ENCODE assay signal across 28 cellular contexts in the genomic region with DNA sequence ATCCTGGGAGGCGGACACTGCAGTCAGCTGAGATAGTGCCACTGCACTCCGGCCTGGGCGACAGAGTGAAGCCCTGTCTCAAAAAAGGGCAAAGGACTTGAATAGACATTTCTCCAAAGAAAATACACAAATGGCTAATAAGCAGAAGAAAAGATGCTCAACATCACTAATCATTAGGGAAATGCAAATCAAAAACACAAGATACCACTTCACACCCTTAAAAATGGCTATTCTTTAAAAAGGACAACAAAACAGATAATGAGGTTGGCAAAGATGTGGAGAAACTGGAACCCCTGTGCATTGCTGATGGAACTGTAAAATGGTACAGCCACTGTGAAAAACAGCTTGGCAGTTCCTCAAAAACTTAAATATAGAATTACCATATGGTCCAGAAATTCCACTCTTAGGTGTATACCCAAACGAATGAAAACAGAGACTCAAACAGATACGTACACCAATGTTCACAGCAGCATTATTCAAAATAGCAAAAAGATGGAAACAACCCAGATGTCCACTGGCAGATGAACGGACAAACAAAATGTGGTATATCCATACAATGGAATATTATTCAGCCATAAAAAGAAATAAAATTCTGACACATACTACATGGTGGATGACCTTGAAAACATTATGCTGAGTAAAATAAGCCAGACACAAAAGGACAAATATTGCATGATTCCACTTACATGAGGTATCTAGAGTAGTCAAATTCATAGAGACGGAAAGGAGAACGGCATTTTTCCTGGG.
"Had no signal": no experiment of that assay in that cellular context is flagged by ENCODE, and none has a peak within 500 bp of the region (broad histone marks: within the 10 kb centered on the region; RNA-seq: fewer than 3 reads in every experiment).

No MANE protein-coding gene starts in this region.

- H3K9ac ChIP-seq: neural progenitor cell, parathyroid adenoma had no signal

- H3K27me3 ChIP-seq: neural progenitor cell, right lobe of liver, sigmoid colon, thyroid gland, tibial nerve, upper lobe of left lung, uterus had no signal

- ATAC-seq: naive thymus-derived CD4-positive, alpha-beta T cell; natural killer cell; psoas muscle; right cardiac atrium; right lobe of liver; stimulated activated effector memory CD8-positive, alpha-beta T cell treated with anti-CD3 and anti-CD28 coated beads, Interleukin-12 subunit alpha, Interleukin-12 subunit beta, amount 100 ng/mL, for 72 hours; stimulated activated naive B cell treated with anti-CD40 and anti-IgM and Interleukin-4, amounts not matched to agents 10 μg/mL and 1 μg/mL and 100 μg/mL, for 72 hours had no signal

- H3K4me1 Mint-ChIP-seq: naive thymus-derived CD4-positive, alpha-beta T cell; natural killer cell; nephron; neural progenitor cell; stimulated activated effector memory CD8-positive, alpha-beta T cell treated with anti-CD3 and anti-CD28 coated beads, Interleukin-12 subunit alpha, Interleukin-12 subunit beta, amount 100 ng/mL, for 72 hours; stimulated activated naive B cell treated with anti-CD40 and anti-IgM and Interleukin-4, amounts not matched to agents 10 μg/mL and 1 μg/mL and 100 μg/mL, for 72 hours had no signal

- H3K27ac Mint-ChIP-seq: naive thymus-derived CD4-positive, alpha-beta T cell; natural killer cell; nephron; neural progenitor cell; progenitor cell of endocrine pancreas; stimulated activated effector memory CD8-positive, alpha-beta T cell treated with anti-CD3 and anti-CD28 coated beads, Interleukin-12 subunit alpha, Interleukin-12 subunit beta, amount 100 ng/mL, for 72 hours; stimulated activated naive CD8-positive, alpha-beta T cell treated with anti-CD3 and anti-CD28 coated beads, Interleukin-15, Interleukin-2, amounts not matched to agents 100 ng/mL and 50 ng/mL, for 24 hours had no signal

- H3K27ac ChIP-seq: neural progenitor cell, ovary, parathyroid adenoma, psoas muscle, right lobe of liver, sigmoid colon, thoracic aorta, thyroid gland, tibial nerve, upper lobe of left lung, uterus had no signal

- H3K9me3 Mint-ChIP-seq: natural killer cell; stimulated activated effector memory CD8-positive, alpha-beta T cell treated with anti-CD3 and anti-CD28 coated beads, Interleukin-12 subunit alpha, Interleukin-12 subunit beta, amount 100 ng/mL, for 72 hours had no signal

- FAIRE-seq: small intestine had no signal

- H3K27me3 Mint-ChIP-seq: naive thymus-derived CD4-positive, alpha-beta T cell; progenitor cell of endocrine pancreas; stimulated activated naive B cell treated with anti-CD40 and anti-IgM and Interleukin-4, amounts not matched to agents 10 μg/mL and 1 μg/mL and 100 μg/mL, for 72 hours; stimulated activated naive CD8-positive, alpha-beta T cell treated with anti-CD3 and anti-CD28 coated beads, Interleukin-15, Interleukin-2, amounts not matched to agents 100 ng/mL and 50 ng/mL, for 24 hours had no signal

- H3K9me3 ChIP-seq: ovary, psoas muscle, right lobe of liver, thoracic aorta, thyroid gland, upper lobe of left lung, uterus had no signal

- H3K4me1 ChIP-seq: neural progenitor cell, parathyroid adenoma, psoas muscle, right lobe of liver, sigmoid colon, thyroid gland, tibial nerve, upper lobe of left lung, uterus had no signal

- H3K36me3 ChIP-seq: ovary, right lobe of liver, sigmoid colon, thoracic aorta, thyroid gland, tibial nerve, upper lobe of left lung, uterus had no signal

- H3K79me2 ChIP-seq: parathyroid adenoma had no signal

- DNase-seq: naive thymus-derived CD4-positive, alpha-beta T cell; natural killer cell; occipital lobe; ovary; posterior cingulate gyrus; psoas muscle; right cardiac atrium; right lobe of liver; sigmoid colon; small intestine; stimulated activated CD4-positive, alpha-beta T cell treated with anti-CD3 and anti-CD28 coated beads, Interleukin-15, amount 100 ng/mL, for 24 hours; stimulated activated CD4-positive, alpha-beta T cell treated with anti-CD3 and anti-CD28 coated beads, Interleukin-2, amount 100 ng/mL, for 24 hours; stimulated activated CD4-positive, alpha-beta T cell treated with anti-CD3 and anti-CD28 coated beads, Interleukin-2, amount 100 ng/mL, for 48 hours; stimulated activated CD4-positive, alpha-beta T cell treated with anti-CD3 and anti-CD28 coated beads, Interleukin-4, amount 100 ng/mL, for 24 hours; stimulated activated naive B cell treated with anti-CD40 and anti-IgM and Interleukin-4, amounts not matched to agents 10 μg/mL and 1 μg/mL and 100 μg/mL, for 72 hours; stimulated activated naive CD4-positive, alpha-beta T cell treated with Interleukin-2 at 50 U/mL for 16 hours; thyroid gland; trophoblast cell; upper lobe of left lung; uterus had no signal

- H3K36me3 Mint-ChIP-seq: natural killer cell; stimulated activated effector memory CD8-positive, alpha-beta T cell treated with anti-CD3 and anti-CD28 coated beads, Interleukin-12 subunit alpha, Interleukin-12 subunit beta, amount 100 ng/mL, for 72 hours had no signal

- H3K4me3 ChIP-seq: neural progenitor cell, ovary, psoas muscle, right lobe of liver, sigmoid colon, thoracic aorta, thyroid gland, tibial nerve, upper lobe of left lung, uterus had no signal

- H2AFZ ChIP-seq: neural progenitor cell, parathyroid adenoma had no signal

- H3K4me3 Mint-ChIP-seq: naive thymus-derived CD4-positive, alpha-beta T cell; natural killer cell; nephron; neural progenitor cell; stimulated activated effector memory CD8-positive, alpha-beta T cell treated with anti-CD3 and anti-CD28 coated beads, Interleukin-12 subunit alpha, Interleukin-12 subunit beta, amount 100 ng/mL, for 72 hours; stimulated activated naive B cell treated with anti-CD40 and anti-IgM and Interleukin-4, amounts not matched to agents 10 μg/mL and 1 μg/mL and 100 μg/mL, for 72 hours; stimulated activated naive CD8-positive, alpha-beta T cell treated with anti-CD3 and anti-CD28 coated beads, Interleukin-15, Interleukin-2, amounts not matched to agents 100 ng/mL and 50 ng/mL, for 24 hours had no signal

- H3K4me2 ChIP-seq: neural progenitor cell had no signal
